Comparison of ENCODE assay signal across 12 cellular contexts in genomic region chr10:32970910-32971309, GRCh38. TPM values are rescaled to one million over a fixed set of nuclear protein-coding genes. Genes with fewer than 3 reads are reported as not detected.
DNase-seq lines count a peak whose midpoint lies in the region; ATAC-seq and TF ChIP-seq lines count a peak whose summit lies in the region.
"Had no signal": no experiment of that assay in that cellular context is flagged by ENCODE, and none has a peak within 500 bp of the region (broad histone marks: within the 10 kb centered on the region; RNA-seq: fewer than 3 reads in every experiment).

No MANE protein-coding gene starts in this region.

- peak overlapping the region; percentile 23 for H2AFZ ChIP-seq in IMR-90 (replicated peaks; ENCODE audit: low read length, poor library complexity)

- intact Hi-C loops in IMR-90 (cut with micrococcal nuclease): loop anchor here (1.0 kb wide), 1 partner anchor 8 kb away; no protein-coding TSS in a partner anchor
- intact Hi-C loops in thyroid gland (cut with DNase I): no loop called here

- POLR2A ChIA-PET in IMR-90 (lab: Charles Lee; ENCODE audit: unreplicated experiment): interaction anchor here (1.1 kb wide), 1 partner anchor 10 kb away, joined by 3 read pairs; no protein-coding TSS in a partner anchor

- H3K9ac ChIP-seq in IMR-90 (ENCODE audit: low read depth, low read length): no peak overlapping the region

- H3K4ac ChIP-seq in IMR-90 (ENCODE audit: low read depth, low read length): no peak overlapping the region

- ATAC-seq in activated CD4-positive, CD25-positive, alpha-beta regulatory T cell treated with anti-CD3 and anti-CD28 coated beads, Interleukin-2, amount 50 U/mL, for 24 hours: peak; percentile 70 to 86
- ATAC-seq in HG02588 (IDR thresholded peaks at IDR 0.05; ENCODE audit: unreplicated experiment) (peak; percentile 72), IMR-90 (ENCODE audit: low read depth) (no peak; the same call in 1 of the 2 replicates)

- CTCF ChIA-PET in IMR-90 (lab: Yijun Ruan, JAX): interaction anchor here (0.5 kb wide), 1 partner anchor 17 kb away, joined by 3 read pairs; no protein-coding TSS in a partner anchor

- in situ Hi-C loops in IMR-90 (cut with MboI; ENCODE audit: low sequenced_read_pairs): no loop called here

- H3K27ac ChIP-seq in IMR-90 (ENCODE audit: insufficient read depth, low read length) (no peak overlapping the region), thyroid gland (peak overlapping the region; percentile 68 to 75 (median 74))
- H3K27ac ChIP-seq: 22Rv1 had no signal

- peaks cover 3% of the 10 kb centered on the region; the same call in 1 of the 2 replicates for H3K4me1 ChIP-seq in IMR-90 (ENCODE audit: control insufficient read depth, insufficient read depth, low read length)
- H3K4me1 ChIP-seq in thyroid gland: peaks cover 14 to 19% of the 10 kb centered on the region in 2 donors

- no peak overlapping the region for H3K23ac ChIP-seq in IMR-90 (ENCODE audit: low read depth, low read length)

- H2BK20ac ChIP-seq in IMR-90 (ENCODE audit: low read depth, low read length): no peak overlapping the region; the same call in 1 of the 2 replicates

- H3K9me1 ChIP-seq in IMR-90 (ENCODE audit: insufficient read depth, low read length): no peaks in the 10 kb centered on the region

- H2BK15ac ChIP-seq in IMR-90 (ENCODE audit: low read depth, low read length): no peak overlapping the region

- TF ChIP-seq POLR2A in IMR-90 (IDR thresholded peaks at IDR 0.05; ENCODE audit: low read depth, low read length) (no peak), thyroid gland (IDR thresholded peaks at IDR 0.05) (no peak)

- H3K36me3 ChIP-seq in IMR-90 (ENCODE audit: control insufficient read depth, insufficient read depth, low read length): no peaks in the 10 kb centered on the region
- no peaks in the 10 kb centered on the region for H3K36me3 ChIP-seq in thyroid gland
- H3K36me3 ChIP-seq: esophagus squamous epithelium had no signal

- BruUV-seq in IMR-90 (replicated peaks; lab: Mats Ljungman, UMichigan): no TSS peak

- no peak overlapping the region for H3K18ac ChIP-seq in IMR-90 (ENCODE audit: low read depth, low read length)

- H3K27me3 ChIP-seq in IMR-90 (ENCODE audit: control insufficient read depth, insufficient read depth, low read length) (no peaks in the 10 kb centered on the region), thyroid gland (no peaks in the 10 kb centered on the region)
- H3K27me3 ChIP-seq: esophagus squamous epithelium had no signal

- H2BK120ac ChIP-seq in IMR-90 (ENCODE audit: low read depth, low read length): no peak overlapping the region

- H2AK5ac ChIP-seq in IMR-90 (ENCODE audit: low read depth, low read length): no peak overlapping the region

- H3K4me3 ChIP-seq in IMR-90 (ENCODE audit: insufficient read depth, low read depth, low read length): no peak overlapping the region
- H3K4me3 ChIP-seq in thyroid gland (replicated peaks in 1 of 3): no peak overlapping the region
- H3K4me3 ChIP-seq: esophagus squamous epithelium had no signal

- no peaks in the 10 kb centered on the region for H3K9me3 ChIP-seq in IMR-90 (ENCODE audit: control insufficient read depth, insufficient read depth, low read length)
- no peaks in the 10 kb centered on the region for H3K9me3 ChIP-seq in thyroid gland
- H3K9me3 ChIP-seq: esophagus squamous epithelium had no signal

- H3K79me1 ChIP-seq in IMR-90 (ENCODE audit: low read depth in 1 of 2, low read length in 2 of 2): 0 out of 4 replicates have a peak, but pooled peaks cover 0 to 5% of the 10 kb centered on the region in 2 experiments

- H4K20me1 ChIP-seq in IMR-90 (ENCODE audit: insufficient read depth, low read length): no peaks in the 10 kb centered on the region

- DNase-seq in activated CD4-positive, CD25-positive, alpha-beta regulatory T cell treated with anti-CD3 and anti-CD28 coated beads, Interleukin-2, amount 50 U/mL, for 72 hours: no peak
- DNase-seq in IMR-90 (no peak), thyroid gland (no peak), nucleus accumbens (lab: John Stamatoyannopoulos, UW) (no peak), pons (ENCODE audit: low spot score) (no peak), HT-29 (ENCODE audit: low spot score) (no peak)
- DNase-seq: activated effector memory CD4-positive, alpha-beta T cell treated with Interleukin-2 at 50 U/mL for 16 hours; esophagus squamous epithelium; SHP77 had no signal

- TF ChIP-seq RAD21 in IMR-90 (IDR thresholded peaks at IDR 0.05; ENCODE audit: low read length): no peak

- no peak overlapping the region for H3K4me2 ChIP-seq in IMR-90 (ENCODE audit: low read depth, low read length)

- no peak overlapping the region for H3K56ac ChIP-seq in IMR-90 (ENCODE audit: extremely low read depth, insufficient read depth, low read length)

- dilution Hi-C loops in IMR-90 (cut with HindIII; ENCODE audit: low sequenced_read_pairs, unreplicated experiment): no loop called here

- no peak overlapping the region for H2BK5ac ChIP-seq in IMR-90 (ENCODE audit: low read depth, low read length, poor library complexity, severe bottlenecking)

- no CpG with 5 or more reads among the region's 2 CpGs for WGBS in IMR-90 (ENCODE audit: extremely low coverage in 2 of 2, insufficient read length in 1 of 2), 2 experiments
- 91 to 92% methylated on average over 2 of the region's 2 CpGs for WGBS in thyroid gland, 2 donors

- no peak overlapping the region for H4K5ac ChIP-seq in IMR-90 (ENCODE audit: low read depth, low read length)

- H4K8ac ChIP-seq in IMR-90 (ENCODE audit: low read depth in 2 of 2, low read length in 2 of 2): no peak overlapping the region

- H3K14ac ChIP-seq in IMR-90 (replicated peaks; ENCODE audit: low read depth, low read length): no peak overlapping the region

- H4K91ac ChIP-seq in IMR-90 (ENCODE audit: insufficient read depth, low read depth, low read length): no peak overlapping the region

- H2AK9ac ChIP-seq in IMR-90 (replicated peaks; ENCODE audit: low read depth, low read length, poor library complexity): no peak overlapping the region

- TF ChIP-seq CTCF in IMR-90 (conservative IDR thresholded peaks at IDR 0.05; ENCODE audit: low read depth, low read length): no peak
- no peak for TF ChIP-seq CTCF in thyroid gland (IDR thresholded peaks at IDR 0.05)

TF ChIP-seq in IMR-90, 13 proteins besides CTCF, POLR2A, EP300 and RAD21:
- TF ChIP-seq MAZ (IDR thresholded peaks at IDR 0.05; ENCODE audit: borderline replicate concordance, low read depth, low read length): no peak
- no peak for TF ChIP-seq MAFK (IDR thresholded peaks at IDR 0.05; ENCODE audit: low read depth, low read length)
- TF ChIP-seq SMC3 (IDR thresholded peaks at IDR 0.05; ENCODE audit: low read depth, low read length): no peak
- TF ChIP-seq RFX5 (IDR thresholded peaks at IDR 0.05; ENCODE audit: low read depth, low read length): no peak
- TF ChIP-seq USF2 (IDR thresholded peaks at IDR 0.05; ENCODE audit: low read depth, low read length): no peak
- no peak for TF ChIP-seq ELK1 (IDR thresholded peaks at IDR 0.05; ENCODE audit: borderline replicate concordance, low read depth, low read length)
- no peak for TF ChIP-seq BHLHE40 (IDR thresholded peaks at IDR 0.05; ENCODE audit: low read depth, low read length)
- no peak for TF ChIP-seq RCOR1 (IDR thresholded peaks at IDR 0.05; ENCODE audit: insufficient replicate concordance, low read length)
- no peak for TF ChIP-seq CHD1 (IDR thresholded peaks at IDR 0.05; ENCODE audit: low read depth, low read length)
- TF ChIP-seq NFE2L2 (IDR thresholded peaks at IDR 0.05; ENCODE audit: low read depth, low read length): no peak
- TF ChIP-seq FOS (IDR thresholded peaks at IDR 0.05; ENCODE audit: low read depth, low read length): no peak

RNA-seq across cellular contexts. Expression of gene ITGB1, which starts 12.9 kb away (rescaled TPM):
- total RNA-seq in IMR-90 (2012; rRNA removed) (1,331 and 2,388 TPM in 2 replicates), thyroid gland (100 to 1,000 TPM; 264 to 699 (median 417) TPM)
- 1,631 and 2,066 TPM in 2 replicates for polyA plus RNA-seq in IMR-90 (2012; rRNA removed)
- 248 and 281 TPM in 2 replicates for polyA plus RNA-seq in IMR-90 (2012; cell fraction: cytosol; rRNA removed)
- 53.9 and 506 TPM in 2 replicates for polyA plus RNA-seq in IMR-90 (2012; cell fraction: nucleus; rRNA removed; ENCODE audit: low replicate concordance)
- 169 and 195 TPM in 2 replicates for total RNA-seq in HT-29 (2014; rRNA removed; shearing (Covaris generic))
